In genomic region chr6:4582506-4582905, GRCh38 we compare ENCODE assay signal across 15 cellular contexts.
DNase-seq lines count a peak whose midpoint lies in the region.
"Had no signal": no experiment of that assay in that cellular context is flagged by ENCODE, and none has a peak within 500 bp of the region (broad histone marks: within the 10 kb centered on the region; RNA-seq: fewer than 3 reads in every experiment).

No MANE protein-coding gene starts in this region.

- H3K9me3 ChIP-seq in trophoblast cell (ENCODE audit: insufficient read depth, low read depth, low read length), result no peaks in the 10 kb centered on the region
- H3K9me3 ChIP-seq: colonic mucosa had no signal

- H3K4me1 Mint-ChIP-seq in immature natural killer cell, result peaks cover 0 to 4% of the 10 kb centered on the region in 2 donors
- H3K4me1 Mint-ChIP-seq: activated CD4-positive, alpha-beta T cell treated with anti-CD3 and anti-CD28 coated beads, Interleukin-2, amount 10 ng/mL, durations not matched to agents 24 days and 14 days had no signal

- no peak overlapping the region for H2AFZ ChIP-seq in trophoblast cell (ENCODE audit: insufficient read depth, low read length, poor library complexity)

- no peak overlapping the region for H3K27ac Mint-ChIP-seq in immature natural killer cell
- H3K27ac Mint-ChIP-seq: activated CD4-positive, alpha-beta T cell treated with anti-CD3 and anti-CD28 coated beads, Interleukin-2, amount 10 ng/mL, durations not matched to agents 24 days and 14 days; activated T-helper 2 cell treated with anti-CD3 and anti-CD28 coated beads, Interferon-gamma antibody, Interleukin-2, Interleukin-4, amounts not matched to agents 10 μg/mL and 5 μg/mL and 100 μg/mL, durations not matched to agents 14 hours and 24 hours and 36 hours had no signal

- H3K79me1 ChIP-seq in trophoblast cell (ENCODE audit: low read length), result peaks cover 28% of the 10 kb centered on the region

- H4K8ac ChIP-seq in trophoblast cell (ENCODE audit: low read depth, low read length), result no peak overlapping the region

- peaks cover 21 to 31% of the 10 kb centered on the region in 2 experiments for H3K4me1 ChIP-seq in trophoblast cell (ENCODE audit: control insufficient read depth in 1 of 2, insufficient read depth in 2 of 2, low read length in 2 of 2)
- H3K4me1 ChIP-seq: colonic mucosa had no signal

- H3K36me3 ChIP-seq in trophoblast cell (ENCODE audit: control insufficient read depth in 1 of 2, insufficient read depth in 2 of 2, low read length in 2 of 2), result no peaks in the 10 kb centered on the region
- H3K36me3 ChIP-seq: colonic mucosa had no signal

- no peak overlapping the region for H3K4me3 ChIP-seq in trophoblast cell (ENCODE audit: low read depth, low read length)
- H3K4me3 ChIP-seq: colonic mucosa had no signal

- H4K91ac ChIP-seq in trophoblast cell (ENCODE audit: low read depth, low read length), result peak overlapping the region; percentile 43

- DNase-seq in EH (ENCODE audit: low read depth), result peak; percentile 91
- peak; percentile 15 for DNase-seq in OCI-M1 (lab: John Stamatoyannopoulos, UW)
- DNase-seq in epithelial cell of prostate (ENCODE audit: low read depth, low spot score), result no peak
- DNase-seq in trophoblast cell, result peak; percentile 19 to 85
- no peak for DNase-seq in DMS53 (lab: John Stamatoyannopoulos, UW)
- DNase-seq in 8988T, result no peak
- DNase-seq in LoVo (ENCODE audit: low spot score), result no peak
- no peak for DNase-seq in immature natural killer cell
- DNase-seq: activated CD4-positive, alpha-beta T cell treated with anti-CD3 and anti-CD28 coated beads, Interleukin-2, amount 10 ng/mL, durations not matched to agents 24 days and 14 days; colonic mucosa; COR-L47; NCI-H187; NCI-H774; occipital lobe had no signal

- no CpG with 5 or more reads among the region's 1 CpG for WGBS in trophoblast cell (ENCODE audit: extremely low coverage, insufficient coverage, insufficient read length)

- H2BK120ac ChIP-seq in trophoblast cell (ENCODE audit: insufficient read depth, low read length, poor library complexity), result peak overlapping the region; percentile 72

- peaks cover 0 to 14% (median 0%) of the 10 kb centered on the region in 3 donors for H3K36me3 Mint-ChIP-seq in immature natural killer cell

- no peak overlapping the region for H3K23ac ChIP-seq in trophoblast cell (ENCODE audit: low read length)

- peak overlapping the region; percentile 46 for H2BK5ac ChIP-seq in trophoblast cell (ENCODE audit: low read depth, low read length, poor library complexity)

- no peak overlapping the region for H3K4ac ChIP-seq in trophoblast cell (ENCODE audit: low read depth, low read length)

- H3K18ac ChIP-seq in trophoblast cell (ENCODE audit: low read length), result no peak overlapping the region

- no peak overlapping the region for H3K4me3 Mint-ChIP-seq in immature natural killer cell
- H3K4me3 Mint-ChIP-seq: activated CD4-positive, alpha-beta T cell treated with anti-CD3 and anti-CD28 coated beads, Interleukin-2, amount 10 ng/mL, durations not matched to agents 24 days and 14 days had no signal

- H4K12ac ChIP-seq in trophoblast cell (ENCODE audit: low read depth, low read length), result no peak overlapping the region

- H3K79me2 ChIP-seq in trophoblast cell (ENCODE audit: control insufficient read depth, insufficient read depth, low read length, poor library complexity), result peaks cover 2% of the 10 kb centered on the region

- peaks cover 0 to 2% (median 0%) of the 10 kb centered on the region in 3 donors for H3K27me3 Mint-ChIP-seq in immature natural killer cell (ENCODE audit: low read depth in 3 of 3)
- H3K27me3 Mint-ChIP-seq: activated CD4-positive, alpha-beta T cell treated with anti-CD3 and anti-CD28 coated beads, Interleukin-2, amount 10 ng/mL, durations not matched to agents 24 days and 14 days had no signal

- H3K27ac ChIP-seq in epithelial cell of prostate, result peak overlapping the region; percentile 51
- H3K27ac ChIP-seq in trophoblast cell (ENCODE audit: low read depth, low read length), result peak overlapping the region; percentile 82
- H3K27ac ChIP-seq: colonic mucosa had no signal

- no peaks in the 10 kb centered on the region for H3K27me3 ChIP-seq in trophoblast cell (ENCODE audit: insufficient read depth, low read length)
- H3K27me3 ChIP-seq: colonic mucosa had no signal

- H3K4me2 ChIP-seq in trophoblast cell (ENCODE audit: low read length), result no peak overlapping the region

- H2BK12ac ChIP-seq in trophoblast cell (ENCODE audit: low read length), result peak overlapping the region; percentile 61

- H3K9ac ChIP-seq in trophoblast cell (ENCODE audit: low read length), result no peak overlapping the region

- no peaks in the 10 kb centered on the region for H3K9me3 Mint-ChIP-seq in immature natural killer cell
- H3K9me3 Mint-ChIP-seq: activated CD4-positive, alpha-beta T cell treated with anti-CD3 and anti-CD28 coated beads, Interleukin-2, amount 10 ng/mL, durations not matched to agents 24 days and 14 days; activated T-helper 2 cell treated with anti-CD3 and anti-CD28 coated beads, Interferon-gamma antibody, Interleukin-2, Interleukin-4, amounts not matched to agents 10 μg/mL and 5 μg/mL and 100 μg/mL, durations not matched to agents 14 hours and 24 hours and 36 hours had no signal

- no peak overlapping the region for H3K14ac ChIP-seq in trophoblast cell (ENCODE audit: low read length)

- no peak overlapping the region for H2AK5ac ChIP-seq in trophoblast cell (ENCODE audit: low read length)

Comparison
In these comparisons a context has a peak if more than half of its experiments do, and no peak if none do; other contexts are left out.
1. DNase-seq: peak in EH (single experiment), OCI-M1 (single experiment) and trophoblast cell (2 of 2); none in epithelial cell of prostate (single experiment), DMS53 (single experiment), 8988T (single experiment), LoVo (single experiment) and immature natural killer cell (0 of 3).